ENCODE assay signal across 24 cellular contexts in the genomic region with DNA sequence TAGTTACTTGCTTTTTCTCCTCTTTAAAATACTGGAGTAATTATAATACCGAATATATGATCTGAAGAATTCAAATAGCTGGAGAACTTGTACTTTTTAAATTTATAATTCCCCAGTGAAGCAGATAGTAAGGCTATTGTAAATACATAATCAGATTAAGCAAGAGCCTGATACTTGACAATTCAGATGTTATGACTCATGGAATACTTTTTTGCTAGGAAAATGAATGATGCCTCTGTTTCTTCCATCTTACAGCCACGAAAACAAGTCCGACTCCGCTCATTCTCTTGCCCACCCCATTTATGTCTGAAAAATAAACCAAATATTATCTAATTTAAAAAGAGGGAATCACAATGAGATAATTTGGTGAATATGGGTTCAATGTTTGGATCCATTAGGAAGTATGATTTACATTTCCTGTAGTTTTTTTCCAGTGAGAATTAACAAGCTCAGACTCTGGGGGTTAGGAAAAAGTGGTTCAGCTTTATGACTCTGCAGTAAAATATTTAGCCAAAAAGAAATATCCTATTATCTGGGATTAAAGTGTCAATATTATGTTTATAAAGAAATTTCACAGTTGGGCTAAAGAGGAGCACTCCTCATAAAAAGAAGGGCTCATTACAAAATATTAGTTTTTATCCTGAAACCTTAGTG. TPM values are rescaled to one million over a fixed set of nuclear protein-coding genes. Genes with fewer than 3 reads are reported as not detected.
A peak's percentile ranks its signal among the peaks of the same experiment; 100 is the strongest.
DNase-seq lines count a peak whose midpoint lies in the region; ATAC-seq, FAIRE-seq and TF ChIP-seq lines count a peak whose summit lies in the region.
"Had no signal": no experiment of that assay in that cellular context is flagged by ENCODE, and none has a peak within 500 bp of the region (broad histone marks: within the 10 kb centered on the region; RNA-seq: fewer than 3 reads in every experiment).

No MANE protein-coding gene starts in this region.

- peak overlapping the region; percentile 54 for H3K4me2 ChIP-seq in mammary epithelial cell (ENCODE audit: insufficient read depth, low read depth, low read length)

- no peak for ATAC-seq in GM21526 (IDR thresholded peaks at IDR 0.05; ENCODE audit: low FRiP score, unreplicated experiment)
- ATAC-seq: activated naive CD4-positive, alpha-beta T cell treated with anti-CD3 and anti-CD28 coated beads, Interleukin-2, amount 50 U/mL, for 72 hours; gastrocnemius medialis; HCT116 had no signal

- TF ChIP-seq CTCF in mammary epithelial cell (conservative IDR thresholded peaks at IDR 0.05 in 1 of 2, IDR thresholded peaks at IDR 0.05 in 1 of 2; ENCODE audit: extremely low read depth in 1 of 2, insufficient read depth in 1 of 2, low read depth in 1 of 2, low read length in 2 of 2) = no peak

- no peak for FAIRE-seq in HTR-8/SVneo (lab: Jason Lieb, UNC)

- H3K4me1 ChIP-seq in mammary epithelial cell (ENCODE audit: insufficient read depth, low read length) = peaks cover 4% of the 10 kb centered on the region
- H3K4me1 ChIP-seq: gastrocnemius medialis, right atrium auricular region, vagina had no signal

- H3K27me3 ChIP-seq in mammary epithelial cell (ENCODE audit: insufficient read depth, low read length) = peaks cover 2% of the 10 kb centered on the region
- H3K27me3 ChIP-seq in MG63 = no peaks in the 10 kb centered on the region
- H3K27me3 ChIP-seq: gastrocnemius medialis, right atrium auricular region, vagina had no signal

- CTCF ChIA-PET in mammary epithelial cell (lab: Charles Lee; ENCODE audit: low non-redundant PET) = no interaction called here

- no peak overlapping the region for H3K9ac ChIP-seq in mammary epithelial cell (ENCODE audit: insufficient read depth, low read length)

- intact Hi-C loops in mammary epithelial cell (cut with micrococcal nuclease) = no loop called here

- whole genome bisulfite sequencing in mammary epithelial cell (ENCODE audit: low coverage, missing lambda C conversion rate) = 20% methylated on average over 4 of the region's 4 CpGs

- no peaks in the 10 kb centered on the region for H3K79me2 ChIP-seq in mammary epithelial cell (ENCODE audit: insufficient read depth, low read length)

- H3K4me3 ChIP-seq in mammary epithelial cell (replicated peaks in 1 of 3; ENCODE audit: insufficient read depth in 1 of 3, low read depth in 2 of 3, low read length in 3 of 3) (no peak overlapping the region), MG63 (no peak overlapping the region)
- H3K4me3 ChIP-seq: gastrocnemius medialis, right atrium auricular region, vagina had no signal

- no TSS peak for BruUV-seq in mammary epithelial cell (replicated peaks; lab: Mats Ljungman, UMichigan)

- no peak overlapping the region for H2AFZ ChIP-seq in mammary epithelial cell (ENCODE audit: low read depth, low read length)

- dilution Hi-C loops in mammary epithelial cell (cut with HindIII; ENCODE audit: low sequenced_read_pairs) = no loop called here

- peak; percentile 15 for DNase-seq in AG08396 (ENCODE audit: low spot score)
- peak; percentile 10 for DNase-seq in HTR-8/SVneo (ENCODE audit: insufficient read length, low spot score)
- peak; percentile 42 for DNase-seq in mammary epithelial cell
- DNase-seq in iris pigment epithelial cell (ENCODE audit: low read depth) = peak; percentile 88
- no peak for DNase-seq in MG63
- no peak for DNase-seq in NCI-H1436 (lab: John Stamatoyannopoulos, UW)
- DNase-seq in NCI-H446 treated with DMSO at 0.1 percent for 48 hours (lab: John Stamatoyannopoulos, UW) = no peak
- DNase-seq: ACHN; activated CD4-positive, alpha-beta T cell treated with anti-CD3 and anti-CD28 coated beads for 4 hours; CD4-positive, alpha-beta T cell; cortex of kidney; gastrocnemius medialis; NCI-H2171; OCI-M1; Right ventricle myocardium superior; stimulated activated CD4-positive, alpha-beta T cell treated with anti-CD3 and anti-CD28 coated beads, Interleukin-15, amount 100 ng/mL, for 24 hours; substantia nigra; T-helper 1 cell had no signal

- H3K9me3 ChIP-seq in mammary epithelial cell (replicated peaks; ENCODE audit: insufficient read depth, low read length) = no peaks in the 10 kb centered on the region
- no peaks in the 10 kb centered on the region for H3K9me3 ChIP-seq in MG63
- H3K9me3 ChIP-seq: gastrocnemius medialis, right atrium auricular region, vagina had no signal

- H4K20me1 ChIP-seq in mammary epithelial cell (ENCODE audit: insufficient read depth, low read length) = no peaks in the 10 kb centered on the region

- H3K36me3 ChIP-seq in mammary epithelial cell (ENCODE audit: insufficient read depth, low read length) = no peaks in the 10 kb centered on the region
- no peaks in the 10 kb centered on the region for H3K36me3 ChIP-seq in MG63
- H3K36me3 ChIP-seq: gastrocnemius medialis, right atrium auricular region, vagina had no signal

- in situ Hi-C loops in mammary epithelial cell (cut with MboI; ENCODE audit: low sequenced_read_pairs in 2 of 2) = no loop called here

- H3K27ac ChIP-seq in mammary epithelial cell (ENCODE audit: insufficient read depth, low read depth, low read length) = no peak overlapping the region
- H3K27ac ChIP-seq: gastrocnemius medialis, right atrium auricular region, vagina had no signal

RNA-seq across cellular contexts. Expression of a gene that starts 50.4 kb away (rescaled TPM):
- not detected for total RNA-seq in mammary epithelial cell
- polyA plus RNA-seq in mammary epithelial cell = not detected
- not detected for polyA minus RNA-seq in mammary epithelial cell
- total RNA-seq in MG63 (2014; rRNA removed; shearing (Covaris generic); ENCODE audit: low replicate concordance) = not detected in 2 replicates
- total RNA-seq: activated T-helper 1 cell treated with anti-CD3 and anti-CD28 coated beads, Interleukin-12 subunit alpha, Interleukin-12 subunit beta, Interleukin-2, Interleukin-4 antibody, amounts not matched to agents 30 ng/mL and 10 ng/mL and 1 ng/mL, durations not matched to agents 14 hours and 24 hours and 36 hours had no signal

Comparison
In these comparisons a context has a peak if more than half of its experiments do, and no peak if none do; other contexts are left out.
1. DNase-seq: peak in AG08396 (single experiment), HTR-8/SVneo (single experiment), mammary epithelial cell (single experiment) and iris pigment epithelial cell (single experiment); none in MG63 (single experiment), NCI-H1436 (single experiment) and NCI-H446 treated with DMSO at 0.1 percent for 48 hours (single experiment).